ENCODE assay signal across 8 cellular contexts in genomic region chr3:71681224-71681668, GRCh38. TPM values are rescaled to one million over a fixed set of nuclear protein-coding genes. Genes with fewer than 3 reads are reported as not detected.
DNase-seq lines count a peak whose midpoint lies in the region; ATAC-seq and TF ChIP-seq lines count a peak whose summit lies in the region.

No MANE protein-coding gene starts in this region.

- peak; percentile 74 for TF ChIP-seq CTCF in AG04449 (IDR thresholded peaks at IDR 0.05; ENCODE audit: insufficient read depth, low read length, missing control alignments)
- peak; percentile 43 to 63 (median 56) for TF ChIP-seq CTCF in ascending aorta (IDR thresholded peaks at IDR 0.05)
- TF ChIP-seq CTCF in retinal pigment epithelial cell (conservative IDR thresholded peaks at IDR 0.05; ENCODE audit: low read depth, low read length) = peak; percentile 90

- peak; percentile 17 for DNase-seq in AG04449 (ENCODE audit: low read depth, low spot score)
- DNase-seq in NOMO-1 treated with dmso at 0.1 percent for 144 hours (lab: John Stamatoyannopoulos, UW; ENCODE audit: unreplicated experiment) = peak; percentile 49
- peak in 1 of 2 donors; percentile 71 for DNase-seq in ascending aorta (ENCODE audit: low spot score in 2 of 2)
- peak; percentile 24 to 42 for DNase-seq in hippocampal formation (lab: John Stamatoyannopoulos, UW)
- DNase-seq in retinal pigment epithelial cell (ENCODE audit: low read depth) = no peak
- no peak for DNase-seq in effector CD4-positive, alpha-beta T cell

- intact Hi-C loops in ascending aorta (cut with DNase I) = no loop called here

- H3K36me3 ChIP-seq in ascending aorta = no peaks in the 10 kb centered on the region

- H3K27me3 ChIP-seq in ascending aorta = no peaks in the 10 kb centered on the region

- CTCF ChIA-PET in AG04449 (lab: Yijun Ruan, JAX) = interaction anchor here (0.6 to 2.3 kb wide), 27 partner anchors 9 to 1804 kb away, joined by 3 to 29 read pairs (median 4); no protein-coding TSS in a partner anchor

- ATAC-seq in GM18868 (IDR thresholded peaks at IDR 0.05; ENCODE audit: unreplicated experiment) (peak; percentile 59), HG03135 (IDR thresholded peaks at IDR 0.05; ENCODE audit: unreplicated experiment) (no peak)

- H3K4me3 ChIP-seq in AG04449 (ENCODE audit: low read depth, low read length) (no peak overlapping the region), ascending aorta (no peak overlapping the region), retinal pigment epithelial cell (ENCODE audit: low read length) (no peak overlapping the region)

- H3K4me1 ChIP-seq in ascending aorta = peaks cover 0 to 5% of the 10 kb centered on the region in 2 donors

- POLR2A ChIA-PET in AG04449 (lab: Yijun Ruan, JAX) = no interaction called here

- no peak overlapping the region for H3K27ac ChIP-seq in ascending aorta

- no peaks in the 10 kb centered on the region for H3K9me3 ChIP-seq in ascending aorta

RNA-seq across cellular contexts. Expression of gene EIF4E3, which starts 44.0 kb away (rescaled TPM):
- 4.4 TPM for total RNA-seq in ascending aorta

Comparison
In these comparisons a context has a peak if more than half of its experiments do, and no peak if none do; other contexts are left out.
1. DNase-seq: peak in AG04449 (single experiment), NOMO-1 treated with dmso at 0.1 percent for 144 hours (single experiment) and hippocampal formation (2 of 2); none in retinal pigment epithelial cell (single experiment) and effector CD4-positive, alpha-beta T cell (single experiment).
2. Peak in every context shown above with its lines, with median percentiles within 50 percentile points of each other: CTCF ChIP-seq.